In genomic region chr3:191557322-191557721, GRCh38 we compare ENCODE assay signal across 23 cellular contexts.
"Had no signal": no experiment of that assay in that cellular context is flagged by ENCODE, and none has a peak within 500 bp of the region (broad histone marks: within the 10 kb centered on the region; RNA-seq: fewer than 3 reads in every experiment).

No MANE protein-coding gene starts in this region.

- H3K36me3 ChIP-seq: gastrocnemius medialis, neural progenitor cell, right atrium auricular region, stomach, thyroid gland, vagina had no signal

- H3K4me3 ChIP-seq: gastrocnemius medialis, neural progenitor cell, right atrium auricular region, smooth muscle cell, stomach, thyroid gland, vagina had no signal

- DNase-seq: cortex of kidney; effector memory CD8-positive, alpha-beta T cell; foreskin fibroblast; gastrocnemius medialis; head of caudate nucleus; kidney; mesenchymal stem cell; midbrain; naive thymus-derived CD4-positive, alpha-beta T cell; stimulated activated CD4-positive, alpha-beta T cell treated with anti-CD3 and anti-CD28 coated beads, Interleukin-2, amount 100 ng/mL, for 24 hours; stimulated activated CD4-positive, alpha-beta T cell treated with anti-CD3 and anti-CD28 coated beads, Interleukin-4, amount 100 ng/mL, for 24 hours; stimulated activated naive CD4-positive, alpha-beta T cell treated with Interleukin-2 at 50 U/mL for 16 hours; stomach; thyroid gland; trophoblast cell had no signal

- H3K4me2 ChIP-seq: neural progenitor cell, smooth muscle cell had no signal

- ATAC-seq: effector memory CD8-positive, alpha-beta T cell; gastrocnemius medialis; left lobe of liver; naive thymus-derived CD4-positive, alpha-beta T cell; sciatic nerve; stimulated activated effector memory CD8-positive, alpha-beta T cell treated with anti-CD3 and anti-CD28 coated beads, Interleukin-12 subunit alpha, Interleukin-12 subunit beta, amount 100 ng/mL, for 72 hours had no signal

- H3K9ac ChIP-seq: neural progenitor cell, parathyroid adenoma had no signal

- H3K27me3 ChIP-seq: gastrocnemius medialis, neural progenitor cell, right atrium auricular region, stomach, thyroid gland, vagina had no signal

- H3K4me1 ChIP-seq: gastrocnemius medialis, neural progenitor cell, parathyroid adenoma, right atrium auricular region, stomach, thyroid gland, vagina had no signal

- H3K9me3 ChIP-seq: gastrocnemius medialis, right atrium auricular region, thyroid gland, vagina had no signal

- H3K79me2 ChIP-seq: parathyroid adenoma had no signal

- H3K27ac ChIP-seq: gastrocnemius medialis, neural progenitor cell, parathyroid adenoma, right atrium auricular region, stomach, thyroid gland, vagina had no signal

- H2AFZ ChIP-seq: neural progenitor cell, parathyroid adenoma had no signal
